7 cellular contexts compared by ENCODE assay signal in genomic region chr15:65867933-65868332, GRCh38. TPM values are rescaled to one million over a fixed set of nuclear protein-coding genes. Genes with fewer than 3 reads are reported as not detected.
DNase-seq lines count a peak whose midpoint lies in the region; ATAC-seq, FAIRE-seq and TF ChIP-seq lines count a peak whose summit lies in the region.
"Not testable (repeated sequence)": the region's sequence is repeated elsewhere in the genome, so short reads cannot be mapped to it uniquely, and the experiment has no call there.

No MANE protein-coding gene starts in this region.

- H2BK20ac ChIP-seq in H1 (ENCODE audit: low read length) = not testable (repeated sequence)

- H2AK5ac ChIP-seq in H1 (ENCODE audit: low read depth, low read length) = not testable (repeated sequence)

- TF ChIP-seq EP300 in H1 (IDR thresholded peaks at IDR 0.05; ENCODE audit: borderline replicate concordance in 1 of 2, low read depth in 2 of 2, low read length in 2 of 2) = not testable (repeated sequence)

- H3K4me2 ChIP-seq in DOHH2 (ENCODE audit: low read length) (peak overlapping the region; percentile 74; the same call in 1 of the 2 replicates), Karpas-422 (ENCODE audit: low read depth, low read length, poor library complexity, severe bottlenecking) (peak overlapping the region; percentile 61)
- H3K4me2 ChIP-seq in H1 (ENCODE audit: insufficient read depth in 1 of 2, low read depth in 2 of 2, low read length in 2 of 2) = not testable (repeated sequence)

- not testable (repeated sequence) for H4K8ac ChIP-seq in H1 (ENCODE audit: extremely low read depth, insufficient read depth, low read length)

- not testable (repeated sequence) for H3K4me3 Mint-ChIP-seq in activated T-cell treated with anti-CD3 and anti-CD28 coated beads, Interleukin-2, amount 50 U/mL, for 72 hours
- peak overlapping the region; percentile 99 for H3K4me3 Mint-ChIP-seq in neural crest cell

- not testable (repeated sequence) for FAIRE-seq in H1 (lab: Jason Lieb, UNC)

- not testable (repeated sequence) for DNase-seq in A673 (ENCODE audit: low spot score); Karpas-422; activated T-cell treated with anti-CD3 and anti-CD28 coated beads, Interleukin-2, amount 50 U/mL, for 72 hours; H1 (ENCODE audit: low read depth in 1 of 2, low spot score in 2 of 2); neural crest cell (ENCODE audit: low read depth, low spot score)

- H3K79me1 ChIP-seq in H1 (ENCODE audit: low read depth, low read length) = not testable (repeated sequence)

- H4K20me1 ChIP-seq in DOHH2 (ENCODE audit: control insufficient read depth, insufficient read depth, low read depth, low read length); Karpas-422 (ENCODE audit: insufficient read depth, low read depth, low read length); H1 (replicated peaks in 1 of 2; ENCODE audit: control insufficient read depth in 1 of 2, insufficient read depth in 2 of 2, low read length in 2 of 2): not testable (repeated sequence)

- not testable (repeated sequence) for H3K9me2 ChIP-seq in DOHH2 (replicated peaks; ENCODE audit: control insufficient read depth, low read length); Karpas-422 (replicated peaks; ENCODE audit: insufficient read depth, low read length)

- H2AFZ ChIP-seq in Karpas-422 (ENCODE audit: low read length); H1 (ENCODE audit: low read length): not testable (repeated sequence)

- not testable (repeated sequence) for H3K27me3 ChIP-seq in A673 (replicated peaks; ENCODE audit: insufficient read depth, low read depth, low read length, poor library complexity); DOHH2 (ENCODE audit: control insufficient read depth, low read length); Karpas-422 (ENCODE audit: low read length); H1 (replicated peaks in 1 of 4; ENCODE audit: control insufficient read depth in 3 of 4, extremely low read depth in 1 of 4, insufficient read depth in 3 of 4, low read length in 3 of 4)

- H4K5ac ChIP-seq in H1 (ENCODE audit: insufficient read length, low read depth, low read length) = not testable (repeated sequence)

- not testable (repeated sequence) for H3K23me2 ChIP-seq in H1 (ENCODE audit: low read depth, low read length)

- H3K27ac ChIP-seq in A673 (ENCODE audit: low read depth, low read length, poor library complexity, severe bottlenecking) = peak overlapping the region; percentile 89
- H3K27ac ChIP-seq in DOHH2 (ENCODE audit: low read depth, low read length); Karpas-422 (ENCODE audit: low read length); H1 (ENCODE audit: low read depth, low read length): not testable (repeated sequence)
- H3K27ac ChIP-seq in angular gyrus (ENCODE audit: low read depth, low read length) = peak overlapping the region; percentile 99

- CTCF ChIA-PET in A673 (lab: Charles Lee) = not testable (repeated sequence)
- CTCF ChIA-PET in H1 (lab: Charles Lee; ENCODE audit: partially characterized antibody) = interaction anchor here (0.6 to 5.5 kb wide), 4 partner anchors 11 to 231 kb away, joined by 3 to 40 read pairs (median 8); no protein-coding TSS in a partner anchor

- not testable (repeated sequence) for H3K18ac ChIP-seq in H1 (ENCODE audit: extremely low read depth, low read length)

- peaks cover 12% of the 10 kb centered on the region for H3K4me1 ChIP-seq in A673 (ENCODE audit: insufficient read depth, low read length, poor library complexity, severe bottlenecking)
- peaks cover 29% of the 10 kb centered on the region for H3K4me1 ChIP-seq in DOHH2 (ENCODE audit: control insufficient read depth, low read length)
- peaks cover 28% of the 10 kb centered on the region for H3K4me1 ChIP-seq in Karpas-422 (ENCODE audit: low read length)
- not testable (repeated sequence) for H3K4me1 ChIP-seq in H1 (replicated peaks in 1 of 4; ENCODE audit: control insufficient read depth in 3 of 4, insufficient read depth in 4 of 4, low read length in 3 of 4)

- H3K4ac ChIP-seq in H1 (replicated peaks; ENCODE audit: insufficient read length, low read depth, low read length) = not testable (repeated sequence)

- not testable (repeated sequence) for H4K91ac ChIP-seq in H1 (replicated peaks; ENCODE audit: insufficient read length, low read length)

- not testable (repeated sequence) for H3F3A ChIP-seq in DOHH2 (ENCODE audit: control insufficient read depth, insufficient read depth)

- WGBS in H1 (ENCODE audit: extremely low coverage in 1 of 2, insufficient coverage in 1 of 2, insufficient read length in 1 of 2, insufficient replicate concordance in 2 of 2, low coverage in 1 of 2, low lambda C conversion rate in 2 of 2, missing lambda C conversion rate in 1 of 2), 2 experiments = 84% methylated on average over 5 of the region's 6 CpGs; no CpG with 5 or more reads in 1 of the 2 experiments

- TF ChIP-seq POLR2A in H1 (IDR thresholded peaks at IDR 0.05; ENCODE audit: control extremely low read depth in 1 of 2, low read depth in 2 of 2, low read length in 2 of 2) = not testable (repeated sequence)

- not testable (repeated sequence) for H2BK5ac ChIP-seq in H1 (ENCODE audit: low read depth, low read length)

- not testable (repeated sequence) for H3K23ac ChIP-seq in H1 (ENCODE audit: insufficient read length)

- not testable (repeated sequence) for H3K9ac ChIP-seq in Karpas-422 (ENCODE audit: low read length); H1 (replicated peaks in 1 of 4; ENCODE audit: extremely low read depth in 1 of 4, low read depth in 3 of 4, low read length in 3 of 4)

- not testable (repeated sequence) for H2BK15ac ChIP-seq in H1 (ENCODE audit: low read length)

- intact Hi-C loops in A673 (cut with micrococcal nuclease; ENCODE audit: unreplicated experiment) = not testable (repeated sequence)

- not testable (repeated sequence) for H3K56ac ChIP-seq in H1 (replicated peaks; ENCODE audit: insufficient read length, low read depth, low read length)

- not testable (repeated sequence) for H3K9me3 Mint-ChIP-seq in activated T-cell treated with anti-CD3 and anti-CD28 coated beads, Interleukin-2, amount 50 U/mL, for 72 hours; neural crest cell

- H3K4me3 ChIP-seq in A673 (ENCODE audit: low read depth, low read length, poor library complexity, severe bottlenecking); DOHH2 (ENCODE audit: low read length); H1 (ENCODE audit: extremely low read depth in 1 of 4, insufficient read depth in 2 of 4, low read depth in 3 of 4, low read length in 4 of 4): not testable (repeated sequence)
- H3K4me3 ChIP-seq in Karpas-422 (ENCODE audit: low read length) = 0 out of 2 replicates have a peak overlapping the region, but pooled peaks have one; percentile 87

- peak overlapping the region; percentile 100 for H3K27ac Mint-ChIP-seq in activated T-cell treated with anti-CD3 and anti-CD28 coated beads, Interleukin-2, amount 50 U/mL, for 72 hours
- H3K27ac Mint-ChIP-seq in neural crest cell (ENCODE audit: unreplicated experiment) = not testable (repeated sequence)

- H3K79me2 ChIP-seq in DOHH2 (ENCODE audit: control insufficient read depth, low read length) = peaks cover 36% of the 10 kb centered on the region
- H3K79me2 ChIP-seq in Karpas-422 (ENCODE audit: low read length) = peaks cover 35% of the 10 kb centered on the region
- peaks cover 0 to 31% of the 10 kb centered on the region in 2 experiments for H3K79me2 ChIP-seq in H1 (ENCODE audit: control insufficient read depth in 1 of 2, insufficient read depth in 2 of 2, low read length in 2 of 2)

- not testable (repeated sequence) for H3K36me3 Mint-ChIP-seq in activated T-cell treated with anti-CD3 and anti-CD28 coated beads, Interleukin-2, amount 50 U/mL, for 72 hours (ENCODE audit: insufficient read depth in 2 of 2); neural crest cell (ENCODE audit: low read depth)

- not testable (repeated sequence) for H3K27me3 Mint-ChIP-seq in activated T-cell treated with anti-CD3 and anti-CD28 coated beads, Interleukin-2, amount 50 U/mL, for 72 hours (ENCODE audit: low read depth)
- peaks cover 14% of the 10 kb centered on the region for H3K27me3 Mint-ChIP-seq in neural crest cell (ENCODE audit: low read depth)

- not testable (repeated sequence) for ATAC-seq in activated T-cell treated with anti-CD3 and anti-CD28 coated beads, Interleukin-2, amount 50 U/mL, for 72 hours (replicated peaks in 1 of 2)

- not testable (repeated sequence) for H3K14ac ChIP-seq in H1 (ENCODE audit: insufficient read length)

- not testable (repeated sequence) for TF ChIP-seq CTCF in A673 (conservative IDR thresholded peaks at IDR 0.05; ENCODE audit: low read depth, low read length); DOHH2 (IDR thresholded peaks at IDR 0.05; ENCODE audit: low read depth, low read length, poor library complexity, severe bottlenecking); H1 (IDR thresholded peaks at IDR 0.05; ENCODE audit: control extremely low read depth in 1 of 3, insufficient read depth in 1 of 3, low read depth in 1 of 3, low read length in 3 of 3); neural crest cell (conservative IDR thresholded peaks at IDR 0.05)

- POLR2A ChIA-PET in A673 (lab: Charles Lee; ENCODE audit: low non-redundant PET) = not testable (repeated sequence)
- POLR2A ChIA-PET in H1 (lab: Charles Lee; ENCODE audit: partially characterized antibody) = interaction anchor here (0.6 to 1.6 kb wide), 2 partner anchors 27 to 586 kb away, joined by 4 read pairs; no protein-coding TSS in a partner anchor

- peaks cover 36% of the 10 kb centered on the region for H3K4me1 Mint-ChIP-seq in activated T-cell treated with anti-CD3 and anti-CD28 coated beads, Interleukin-2, amount 50 U/mL, for 72 hours (ENCODE audit: low read depth)
- peaks cover 28% of the 10 kb centered on the region for H3K4me1 Mint-ChIP-seq in neural crest cell

- H2BK120ac ChIP-seq in H1 (replicated peaks; ENCODE audit: low read depth, low read length) = not testable (repeated sequence)

- not testable (repeated sequence) for H2BK12ac ChIP-seq in H1 (ENCODE audit: low read depth, low read length)

- TF ChIP-seq RAD21 in H1 (IDR thresholded peaks at IDR 0.05 in 1 of 2, conservative IDR thresholded peaks at IDR 0.05 in 1 of 2; ENCODE audit: low read depth in 2 of 2, low read length in 2 of 2) = not testable (repeated sequence)

- BruUV-seq in A673 (replicated peaks; lab: Mats Ljungman, UMichigan) = not testable (repeated sequence)

- not testable (repeated sequence) for H3K9me3 ChIP-seq in A673 (ENCODE audit: low read depth, low read length, poor library complexity, severe bottlenecking); DOHH2 (ENCODE audit: control insufficient read depth, insufficient read depth, low read length); Karpas-422 (ENCODE audit: low read length); H1 (ENCODE audit: insufficient read depth in 2 of 2, low read depth in 1 of 2, low read length in 1 of 2)

- not testable (repeated sequence) for H3K36me3 ChIP-seq in A673 (ENCODE audit: insufficient read depth, low read length, poor library complexity, severe bottlenecking); Karpas-422 (ENCODE audit: insufficient read depth, low read length); H1 (ENCODE audit: control insufficient read depth in 2 of 4, insufficient read depth in 4 of 4, low read length in 3 of 4)
- H3K36me3 ChIP-seq in DOHH2 (ENCODE audit: control insufficient read depth, low read length) = peaks cover 14% of the 10 kb centered on the region; the same call in 1 of the 2 replicates

RNA-seq across cellular contexts. Expression of gene RAB11A, which starts 1.4 kb away (rescaled TPM):
- total RNA-seq in A673 (2021) (220 and 227 TPM in 2 replicates), neural crest cell (212 and 214 TPM in 2 replicates)
- 187 and 230 TPM in 2 replicates for total RNA-seq in Karpas-422 (2014; rRNA removed; shearing (Covaris generic); ENCODE audit: low replicate concordance)
- total RNA-seq in activated T-cell treated with anti-CD3 and anti-CD28 coated beads, Interleukin-2, amount 50 U/mL, for 72 hours = 100 to 1,000 TPM; 137 to 145 TPM
- 247 and 254 TPM in 2 replicates for total RNA-seq in H1 (2021; fragmentation: NEBNext Ultra II Directional; extraction: Animal tissue kit (Norgen Biotek cat#: 25700))
- polyA plus RNA-seq in H1 (2011; rRNA removed) = 141 and 211 TPM in 2 replicates
- 272 TPM for polyA plus RNA-seq in H1 (2011; cell fraction: cytosol; rRNA removed)
- polyA plus RNA-seq in H1 (2011; cell fraction: nucleus; rRNA removed) = 63.0 TPM
- 251 to 406 TPM (median 294 TPM) in 4 replicates for polyA plus RNA-seq in H1 (2012, experiment 1 of 2)
- polyA plus RNA-seq in H1 (2012, experiment 2 of 2) = 121 TPM
- 211 TPM for polyA plus RNA-seq in H1 (2013, experiment 1 of 2)
- polyA plus RNA-seq in H1 (2013, experiment 2 of 2) = 229 TPM
- 212 and 347 TPM in 2 replicates for polyA minus RNA-seq in H1 (2011; rRNA and poly(A)+ RNA removed)
- 74.1 TPM for polyA minus RNA-seq in H1 (2011; cell fraction: cytosol; rRNA and poly(A)+ RNA removed)
- polyA minus RNA-seq in H1 (2011; cell fraction: nucleus; rRNA and poly(A)+ RNA removed) = 32.8 TPM
